Comparison of ENCODE assay signal across 10 cellular contexts in genomic region chr9:99244300-99245260, GRCh38. TPM values are rescaled to one million over a fixed set of nuclear protein-coding genes. Genes with fewer than 3 reads are reported as not detected.
DNase-seq lines count a peak whose midpoint lies in the region; ATAC-seq and TF ChIP-seq lines count a peak whose summit lies in the region.
"Had no signal": no experiment of that assay in that cellular context is flagged by ENCODE, and none has a peak within 500 bp of the region (broad histone marks: within the 10 kb centered on the region; RNA-seq: fewer than 3 reads in every experiment).

No MANE protein-coding gene starts in this region.

- H3K4me2 ChIP-seq in DOHH2 (ENCODE audit: low read length) (peak overlapping the region; percentile 23), PC-9 (no peak overlapping the region)

- no peaks in the 10 kb centered on the region for H3K79me2 ChIP-seq in DOHH2 (ENCODE audit: control insufficient read depth, low read length)
- no peaks in the 10 kb centered on the region for H3K79me2 ChIP-seq in PC-9 (ENCODE audit: low read depth)

- H3K4me1 ChIP-seq in DOHH2 (ENCODE audit: control insufficient read depth, low read length) (peaks cover 46% of the 10 kb centered on the region), PC-9 (replicated peaks; ENCODE audit: insufficient read depth) (no peaks in the 10 kb centered on the region)

- H3F3A ChIP-seq in DOHH2 (ENCODE audit: control insufficient read depth, insufficient read depth) (peaks cover 7% of the 10 kb centered on the region; the same call in 1 of the 2 replicates), PC-9 (ENCODE audit: insufficient read depth, low read depth) (no peaks in the 10 kb centered on the region)

- H3K9me2 ChIP-seq in DOHH2 (replicated peaks; ENCODE audit: control insufficient read depth, low read length), result no peaks in the 10 kb centered on the region
- H3K9me2 ChIP-seq in PC-9 (ENCODE audit: insufficient read depth), result no peaks in the 10 kb centered on the region

- H2AFZ ChIP-seq in PC-9, result no peak overlapping the region

- CTCF ChIA-PET in PC-9 (lab: Charles Lee), result no interaction called here

- H3K36me3 ChIP-seq in DOHH2 (ENCODE audit: control insufficient read depth, low read length) (peaks cover 1% of the 10 kb centered on the region; the same call in 1 of the 2 replicates), PC-9 (ENCODE audit: low read depth) (no peaks in the 10 kb centered on the region)

- no TSS peak for BruUV-seq in PC-9 (replicated peaks; lab: Mats Ljungman, UMichigan)

- H4K20me1 ChIP-seq in DOHH2 (ENCODE audit: control insufficient read depth, insufficient read depth, low read depth, low read length) (no peaks in the 10 kb centered on the region), PC-9 (ENCODE audit: insufficient read depth) (no peaks in the 10 kb centered on the region)

- peak; percentile 83 for DNase-seq in MV-4-11 (lab: John Stamatoyannopoulos, UW)
- DNase-seq in glomerular visceral epithelial cell (ENCODE audit: extremely low spot score), result no peak
- DNase-seq in H4 (ENCODE audit: low spot score), result no peak
- DNase-seq in PC-9, result no peak
- DNase-seq in substantia nigra (lab: John Stamatoyannopoulos, UW), result no peak
- DNase-seq: NCI-H524 treated with DMSO at 0.1 percent for 48 hours had no signal

- H3K27ac ChIP-seq in DOHH2 (ENCODE audit: low read depth, low read length) (peak overlapping the region; percentile 37), PC-9 (no peak overlapping the region), substantia nigra (ENCODE audit: low read depth, low read length, poor library complexity, severe bottlenecking) (no peak overlapping the region)

- no peaks in the 10 kb centered on the region for H3K9me3 ChIP-seq in DOHH2 (ENCODE audit: control insufficient read depth, insufficient read depth, low read length)
- no peaks in the 10 kb centered on the region for H3K9me3 ChIP-seq in PC-9 (ENCODE audit: insufficient read depth, low read depth)

- intact Hi-C loops in PC-9 (cut with micrococcal nuclease; ENCODE audit: unreplicated experiment), result no loop called here

- ATAC-seq in GM19324 (IDR thresholded peaks at IDR 0.05; ENCODE audit: low FRiP score, unreplicated experiment), result peak; percentile 72
- ATAC-seq in HG02885 (IDR thresholded peaks at IDR 0.05; ENCODE audit: poor library complexity, unreplicated experiment), result peak; percentile 98

- H3K4me3 ChIP-seq in DOHH2 (ENCODE audit: low read length) (no peak overlapping the region), PC-9 (no peak overlapping the region)
- H3K4me3 ChIP-seq: BLaER1 treated with 17β-estradiol and CSF1 and Interleukin-3, amounts not matched to agents 10 nM and 100 nM had no signal

- no peak for TF ChIP-seq CTCF in DOHH2 (IDR thresholded peaks at IDR 0.05; ENCODE audit: low read depth, low read length, poor library complexity, severe bottlenecking)
- no peak for TF ChIP-seq CTCF in PC-9 (conservative IDR thresholded peaks at IDR 0.05)

- POLR2A ChIA-PET in PC-9 (lab: Charles Lee; ENCODE audit: unreplicated experiment), result interaction anchor here (0.5 kb wide), 1 partner anchor 34 kb away, joined by 3 read pairs; no protein-coding TSS in a partner anchor

- no peaks in the 10 kb centered on the region for H3K27me3 ChIP-seq in DOHH2 (ENCODE audit: control insufficient read depth, low read length)
- H3K27me3 ChIP-seq in PC-9 (ENCODE audit: insufficient read depth, low read depth), result no peaks in the 10 kb centered on the region
- H3K27me3 ChIP-seq: BLaER1 treated with 17β-estradiol and CSF1 and Interleukin-3, amounts not matched to agents 10 nM and 100 nM had no signal

RNA-seq across cellular contexts. Expression of gene SEC61B, which starts 22.5 kb away (rescaled TPM):
- total RNA-seq in H4 (2014; rRNA removed; shearing (Covaris generic)), result 196 and 227 TPM in 2 replicates
- total RNA-seq in PC-9 (2021), result 97.7 and 163 TPM in 2 replicates

RNA-seq across cellular contexts. Expression of gene ALG2, which starts 22.8 kb away (rescaled TPM):
- total RNA-seq in H4 (2014; rRNA removed; shearing (Covaris generic)), result 39.9 and 56.6 TPM in 2 replicates
- total RNA-seq in PC-9 (2021), result 30.2 and 32.6 TPM in 2 replicates
